In genomic region chr20:13649548-13649947, GRCh38 we compare ENCODE assay signal across 12 cellular contexts. TPM values are rescaled to one million over a fixed set of nuclear protein-coding genes. Genes with fewer than 3 reads are reported as not detected.
DNase-seq lines count a peak whose midpoint lies in the region; ATAC-seq and TF ChIP-seq lines count a peak whose summit lies in the region.
"Had no signal": no experiment of that assay in that cellular context is flagged by ENCODE, and none has a peak within 500 bp of the region (broad histone marks: within the 10 kb centered on the region; RNA-seq: fewer than 3 reads in every experiment).

No MANE protein-coding gene starts in this region.

- H3K36me3 Mint-ChIP-seq in nephron progenitor cell (ENCODE audit: low read depth): no peaks in the 10 kb centered on the region

- peak overlapping the region; percentile 96 for H3K27ac Mint-ChIP-seq in nephron progenitor cell
- H3K27ac Mint-ChIP-seq: activated T-helper 17 cell treated with anti-CD3 and anti-CD28 coated beads, Interleukin-2, amount 50 U/mL, for 72 hours had no signal

- H3K36me3 ChIP-seq in gastroesophageal sphincter (no peaks in the 10 kb centered on the region), A673 (ENCODE audit: insufficient read depth, low read length, poor library complexity, severe bottlenecking) (no peaks in the 10 kb centered on the region)
- H3K36me3 ChIP-seq: cardiac muscle cell had no signal

- H3K9me3 Mint-ChIP-seq in nephron progenitor cell: peaks cover under 1% of the 10 kb centered on the region
- H3K9me3 Mint-ChIP-seq: activated T-helper 17 cell treated with anti-CD3 and anti-CD28 coated beads, Interleukin-2, amount 50 U/mL, for 72 hours had no signal

- no peak overlapping the region for H3K4me3 Mint-ChIP-seq in nephron progenitor cell
- H3K4me3 Mint-ChIP-seq: activated T-helper 17 cell treated with anti-CD3 and anti-CD28 coated beads, Interleukin-2, amount 50 U/mL, for 72 hours had no signal

- H3K9me3 ChIP-seq in gastroesophageal sphincter (peaks cover 0 to 7% (median 0%) of the 10 kb centered on the region in 3 donors), A673 (ENCODE audit: low read depth, low read length, poor library complexity, severe bottlenecking) (no peaks in the 10 kb centered on the region)

- no peak for TF ChIP-seq EP300 in gastroesophageal sphincter (IDR thresholded peaks at IDR 0.05)

- H3K4me1 ChIP-seq in gastroesophageal sphincter (peaks cover 0 to 45% (median 5%) of the 10 kb centered on the region in 3 donors), A673 (ENCODE audit: insufficient read depth, low read length, poor library complexity, severe bottlenecking) (no peaks in the 10 kb centered on the region)

- intact Hi-C loops in A673 (cut with micrococcal nuclease; ENCODE audit: unreplicated experiment): no loop called here

- BruUV-seq in A673 (replicated peaks; lab: Mats Ljungman, UMichigan): no TSS peak

- H3K4me1 Mint-ChIP-seq in nephron progenitor cell: peaks cover 30% of the 10 kb centered on the region
- H3K4me1 Mint-ChIP-seq: activated T-helper 17 cell treated with anti-CD3 and anti-CD28 coated beads, Interleukin-2, amount 50 U/mL, for 72 hours had no signal

- TF ChIP-seq POLR2A in gastroesophageal sphincter (IDR thresholded peaks at IDR 0.05): no peak

- peaks cover 4% of the 10 kb centered on the region for H3K27me3 Mint-ChIP-seq in nephron progenitor cell (ENCODE audit: low read depth, poor library complexity)

- H3K4me3 ChIP-seq in gastroesophageal sphincter: no peak overlapping the region
- H3K4me3 ChIP-seq in A673 (ENCODE audit: low read depth, low read length, poor library complexity, severe bottlenecking): no peak overlapping the region
- H3K4me3 ChIP-seq: cardiac muscle cell had no signal

- DNase-seq in EH (ENCODE audit: low read depth) (peak; percentile 53), NCI-H69 (lab: John Stamatoyannopoulos, UW) (peak; percentile 93), nephron progenitor cell (peak; percentile 60), A673 (ENCODE audit: low spot score) (no peak), caudate nucleus (lab: John Stamatoyannopoulos, UW) (no peak)
- DNase-seq: DMS79 treated with DMSO at 0.1 percent for 48 hours, NCI-H1930 had no signal

- ATAC-seq in gastroesophageal sphincter (peak; percentile 85), HG02623 (IDR thresholded peaks at IDR 0.05; ENCODE audit: unreplicated experiment) (no peak), HG03108 (IDR thresholded peaks at IDR 0.05; ENCODE audit: unreplicated experiment) (no peak)
- ATAC-seq: activated T-helper 17 cell treated with anti-CD3 and anti-CD28 coated beads, Interleukin-2, amount 50 U/mL, for 72 hours had no signal

- TF ChIP-seq CTCF in gastroesophageal sphincter (IDR thresholded peaks at IDR 0.05): no peak
- TF ChIP-seq CTCF in nephron progenitor cell (IDR thresholded peaks at IDR 0.05): no peak
- no peak for TF ChIP-seq CTCF in A673 (conservative IDR thresholded peaks at IDR 0.05; ENCODE audit: low read depth, low read length)

- WGBS in gastroesophageal sphincter (ENCODE audit: low coverage in 1 of 2), 2 donors: 17 to 20% methylated on average over 1 to 3 of the region's 4 CpGs

- H3K27me3 ChIP-seq in gastroesophageal sphincter (peaks cover 6% of the 10 kb centered on the region), A673 (replicated peaks; ENCODE audit: insufficient read depth, low read depth, low read length, poor library complexity) (no peaks in the 10 kb centered on the region)
- H3K27me3 ChIP-seq: cardiac muscle cell had no signal

- H3K27ac ChIP-seq in gastroesophageal sphincter: peak overlapping the region in 3 of 4 donors; percentile 64 to 72 (median 64)
- no peak overlapping the region for H3K27ac ChIP-seq in A673 (ENCODE audit: low read depth, low read length, poor library complexity, severe bottlenecking)
- H3K27ac ChIP-seq in caudate nucleus (ENCODE audit: low read depth, low read length): no peak overlapping the region
- H3K27ac ChIP-seq: cardiac muscle cell had no signal

- CTCF ChIA-PET in A673 (lab: Charles Lee): no interaction called here

- POLR2A ChIA-PET in A673 (lab: Charles Lee; ENCODE audit: low non-redundant PET): no interaction called here

RNA-seq across cellular contexts. Expression of gene TASP1, which starts 10.8 kb away (rescaled TPM):
- total RNA-seq in gastroesophageal sphincter (10 to 100 TPM; 15.2 to 21.3 (median 17.8) TPM), A673 (2021) (15.6 and 16.5 TPM in 2 replicates)

Comparison
In these comparisons a context has a peak if more than half of its experiments do, and no peak if none do; other contexts are left out.
1. DNase-seq: peak in EH (single experiment), NCI-H69 (single experiment) and nephron progenitor cell (single experiment); none in A673 (single experiment) and caudate nucleus (0 of 61).
2. H3K27ac ChIP-seq: peak in gastroesophageal sphincter (3 of 4); none in A673 (single experiment) and caudate nucleus (single experiment).